In genomic region chr20:36975085-36975829, GRCh38 we compare ENCODE assay signal across 12 cellular contexts. TPM values are rescaled to one million over a fixed set of nuclear protein-coding genes. Genes with fewer than 3 reads are reported as not detected.
A peak's percentile ranks its signal among the peaks of the same experiment; 100 is the strongest.
DNase-seq lines count a peak whose midpoint lies in the region; ATAC-seq lines count a peak whose summit lies in the region.
"Had no signal": no experiment of that assay in that cellular context is flagged by ENCODE, and none has a peak within 500 bp of the region (broad histone marks: within the 10 kb centered on the region; RNA-seq: fewer than 3 reads in every experiment).

No MANE protein-coding gene starts in this region.

- no peaks in the 10 kb centered on the region for H3K27me3 Mint-ChIP-seq in activated CD4-positive, alpha-beta T cell treated with anti-CD3 and anti-CD28 coated beads for 36 hours
- H3K27me3 Mint-ChIP-seq in activated naive CD8-positive, alpha-beta T cell treated with anti-CD3 and anti-CD28 coated beads, Interleukin-2, amount 10 ng/mL, durations not matched to agents 7 days and 5 days = no peaks in the 10 kb centered on the region
- no peaks in the 10 kb centered on the region for H3K27me3 Mint-ChIP-seq in stimulated activated memory B cell treated with anti-CD40 and anti-IgM and Interleukin-4, amounts not matched to agents 10 μg/mL and 1 μg/mL and 100 μg/mL, for 72 hours

- intact Hi-C loops in activated CD4-positive, alpha-beta T cell treated with anti-CD3 and anti-CD28 coated beads for 36 hours (cut with DNase I, micrococcal nuclease) = no loop called here

- CTCF ChIA-PET in activated CD4-positive, alpha-beta T cell treated with anti-CD3 and anti-CD28 coated beads for 36 hours (lab: Charles Lee) = interaction anchor here (0.7 to 1.3 kb wide), 4 partner anchors 29 to 56 kb away, joined by 3 read pairs; no protein-coding TSS in a partner anchor

- POLR2A ChIA-PET in activated CD4-positive, alpha-beta T cell treated with anti-CD3 and anti-CD28 coated beads for 36 hours (lab: Charles Lee) = interaction anchor here (0.6 kb wide), 1 partner anchor 147 kb away, joined by 3 read pairs; no protein-coding TSS in a partner anchor
- POLR2A ChIA-PET in activated naive CD8-positive, alpha-beta T cell treated with anti-CD3 and anti-CD28 coated beads, Interleukin-2, amount 10 ng/mL, durations not matched to agents 7 days and 5 days (lab: Charles Lee) = interaction anchor here (0.6 to 4.0 kb wide), 9 partner anchors 14 to 120 kb away, joined by 3 to 30 read pairs (median 5); partner anchors contain the start of genes RBL1 and SAMHD1

- peaks cover under 1% of the 10 kb centered on the region for H3K9me3 Mint-ChIP-seq in activated CD4-positive, alpha-beta T cell treated with anti-CD3 and anti-CD28 coated beads for 36 hours (ENCODE audit: low read depth)
- no peaks in the 10 kb centered on the region for H3K9me3 Mint-ChIP-seq in activated naive CD8-positive, alpha-beta T cell treated with anti-CD3 and anti-CD28 coated beads, Interleukin-2, amount 10 ng/mL, durations not matched to agents 7 days and 5 days
- no peaks in the 10 kb centered on the region for H3K9me3 Mint-ChIP-seq in stimulated activated memory B cell treated with anti-CD40 and anti-IgM and Interleukin-4, amounts not matched to agents 10 μg/mL and 1 μg/mL and 100 μg/mL, for 72 hours

- DNase-seq in NCI-H526 treated with DMSO at 0.1 percent for 48 hours (lab: John Stamatoyannopoulos, UW) = peak; percentile 61
- DNase-seq in activated CD4-positive, alpha-beta T cell treated with anti-CD3 and anti-CD28 coated beads for 36 hours = peak; percentile 67
- DNase-seq in activated naive CD8-positive, alpha-beta T cell treated with anti-CD3 and anti-CD28 coated beads, Interleukin-2, amount 10 ng/mL, durations not matched to agents 7 days and 5 days = peak; percentile 51
- no peak for DNase-seq in NCI-H345 (lab: John Stamatoyannopoulos, UW)
- no peak for DNase-seq in dermis blood vessel endothelial cell
- DNase-seq: colonic mucosa; H7; NCI-H1105; NK-92 treated with Interleukin-12 subunit alpha and Interleukin-12 subunit beta, amount 100 ng/mL, for 24 hours; psoas muscle had no signal

- peak overlapping the region; percentile 70 for H3K27ac Mint-ChIP-seq in activated CD4-positive, alpha-beta T cell treated with anti-CD3 and anti-CD28 coated beads for 36 hours
- H3K27ac Mint-ChIP-seq in activated naive CD8-positive, alpha-beta T cell treated with anti-CD3 and anti-CD28 coated beads, Interleukin-2, amount 10 ng/mL, durations not matched to agents 7 days and 5 days = peak overlapping the region; percentile 81
- no peak overlapping the region for H3K27ac Mint-ChIP-seq in stimulated activated memory B cell treated with anti-CD40 and anti-IgM and Interleukin-4, amounts not matched to agents 10 μg/mL and 1 μg/mL and 100 μg/mL, for 72 hours

- peaks cover 3% of the 10 kb centered on the region for H3K36me3 Mint-ChIP-seq in activated CD4-positive, alpha-beta T cell treated with anti-CD3 and anti-CD28 coated beads for 36 hours (ENCODE audit: low read depth)
- peaks cover 5% of the 10 kb centered on the region for H3K36me3 Mint-ChIP-seq in activated naive CD8-positive, alpha-beta T cell treated with anti-CD3 and anti-CD28 coated beads, Interleukin-2, amount 10 ng/mL, durations not matched to agents 7 days and 5 days
- H3K36me3 Mint-ChIP-seq in stimulated activated memory B cell treated with anti-CD40 and anti-IgM and Interleukin-4, amounts not matched to agents 10 μg/mL and 1 μg/mL and 100 μg/mL, for 72 hours = no peaks in the 10 kb centered on the region

- H3K4me3 Mint-ChIP-seq in activated CD4-positive, alpha-beta T cell treated with anti-CD3 and anti-CD28 coated beads for 36 hours = peak overlapping the region; percentile 32
- peak overlapping the region; percentile 65 for H3K4me3 Mint-ChIP-seq in activated naive CD8-positive, alpha-beta T cell treated with anti-CD3 and anti-CD28 coated beads, Interleukin-2, amount 10 ng/mL, durations not matched to agents 7 days and 5 days
- H3K4me3 Mint-ChIP-seq in stimulated activated memory B cell treated with anti-CD40 and anti-IgM and Interleukin-4, amounts not matched to agents 10 μg/mL and 1 μg/mL and 100 μg/mL, for 72 hours = no peak overlapping the region

- peak; percentile 62 for ATAC-seq in activated CD4-positive, alpha-beta T cell treated with anti-CD3 and anti-CD28 coated beads for 36 hours
- ATAC-seq in activated naive CD8-positive, alpha-beta T cell treated with anti-CD3 and anti-CD28 coated beads, Interleukin-2, amount 10 ng/mL, durations not matched to agents 7 days and 5 days (ENCODE audit: low read depth) = peak; percentile 81
- ATAC-seq in stimulated activated memory B cell treated with anti-CD40 and anti-IgM and Interleukin-4, amounts not matched to agents 10 μg/mL and 1 μg/mL and 100 μg/mL, for 72 hours = peak; percentile 50
- ATAC-seq in GM18873 (IDR thresholded peaks at IDR 0.05; ENCODE audit: low FRiP score, unreplicated experiment) = no peak
- ATAC-seq: psoas muscle had no signal

- H3K4me1 Mint-ChIP-seq in activated CD4-positive, alpha-beta T cell treated with anti-CD3 and anti-CD28 coated beads for 36 hours = peaks cover 29% of the 10 kb centered on the region
- peaks cover 25% of the 10 kb centered on the region for H3K4me1 Mint-ChIP-seq in activated naive CD8-positive, alpha-beta T cell treated with anti-CD3 and anti-CD28 coated beads, Interleukin-2, amount 10 ng/mL, durations not matched to agents 7 days and 5 days
- H3K4me1 Mint-ChIP-seq in stimulated activated memory B cell treated with anti-CD40 and anti-IgM and Interleukin-4, amounts not matched to agents 10 μg/mL and 1 μg/mL and 100 μg/mL, for 72 hours = peaks cover 5% of the 10 kb centered on the region

RNA-seq across cellular contexts. Expression of gene SAMHD1, which starts 23.7 kb away (rescaled TPM):
- 10 to 100 TPM; 35.6 to 36.9 TPM for total RNA-seq in activated CD4-positive, alpha-beta T cell treated with anti-CD3 and anti-CD28 coated beads for 36 hours
- total RNA-seq in activated naive CD8-positive, alpha-beta T cell treated with anti-CD3 and anti-CD28 coated beads, Interleukin-2, amount 10 ng/mL, durations not matched to agents 7 days and 5 days = 100 to 1,000 TPM; 222 to 229 TPM
- total RNA-seq in dermis blood vessel endothelial cell = 54.5 and 57.6 TPM in 2 replicates

Comparison
In these comparisons a context has a peak if more than half of its experiments do, and no peak if none do; other contexts are left out.
1. DNase-seq: peak in NCI-H526 treated with DMSO at 0.1 percent for 48 hours (single experiment), activated CD4-positive, alpha-beta T cell treated with anti-CD3 and anti-CD28 coated beads for 36 hours (single experiment) and activated naive CD8-positive, alpha-beta T cell treated with anti-CD3 and anti-CD28 coated beads, Interleukin-2, amount 10 ng/mL, durations not matched to agents 7 days and 5 days (single experiment); none in NCI-H345 (single experiment) and dermis blood vessel endothelial cell (single experiment).